24 cellular contexts compared by ENCODE assay signal in genomic region chr13:36796052-36796451, GRCh38.
"Had no signal": no experiment of that assay in that cellular context is flagged by ENCODE, and none has a peak within 500 bp of the region (broad histone marks: within the 10 kb centered on the region; RNA-seq: fewer than 3 reads in every experiment).

No MANE protein-coding gene starts in this region.

- H3K9me3 ChIP-seq: breast epithelium, mucosa of descending colon, right lobe of liver, testis, transverse colon had no signal

- H3K27me3 Mint-ChIP-seq: progenitor cell of endocrine pancreas had no signal

- FAIRE-seq: keratinocyte had no signal

- DNase-seq: activated CD4-positive, alpha-beta T cell treated with anti-CD3 and anti-CD28 coated beads for 1 hour; activated CD4-positive, alpha-beta T cell treated with anti-CD3 and anti-CD28 coated beads, Interleukin-2, amount 50 U/mL, for 1 hour; activated CD8-positive, alpha-beta T cell treated with anti-CD3 and anti-CD28 coated beads for 36 hours; activated gamma-delta T cell treated with Interleukin-2 at 50 U/mL for 16 hours; activated naive CD4-positive, alpha-beta T cell treated with anti-CD3 and anti-CD28 coated beads, Interleukin-2, amount 50 U/mL, for 16 hours; activated T-cell treated with anti-CD3 and anti-CD28 coated beads, Interleukin-2, amount 50 U/mL, for 4 hours; amygdala; central memory CD4-positive, alpha-beta T cell; foreskin keratinocyte; left cardiac atrium; left ventricle myocardium superior; mucosa of descending colon; right lobe of liver; stimulated activated CD4-positive, alpha-beta T cell treated with anti-CD3 and anti-CD28 coated beads, Interleukin-2, amount 100 ng/mL, for 48 hours; stimulated activated naive CD4-positive, alpha-beta T cell treated with Interleukin-2 at 50 U/mL for 16 hours; T-helper 2 cell; testis; transverse colon had no signal

- H3K9me3 Mint-ChIP-seq: activated CD8-positive, alpha-beta T cell treated with anti-CD3 and anti-CD28 coated beads for 36 hours; activated T-cell treated with anti-CD3 and anti-CD28 coated beads, Interleukin-2, amount 50 U/mL, for 4 hours; activated T-helper 17 cell treated with anti-CD3 and anti-CD28 coated beads, Interleukin-2, amount 50 U/mL, for 72 hours; nephron had no signal

- ATAC-seq: activated CD8-positive, alpha-beta T cell treated with anti-CD3 and anti-CD28 coated beads for 36 hours; activated T-cell treated with anti-CD3 and anti-CD28 coated beads, Interleukin-2, amount 50 U/mL, for 4 hours; activated T-helper 17 cell treated with anti-CD3 and anti-CD28 coated beads, Interleukin-2, amount 50 U/mL, for 72 hours; esophagus mucosa; foreskin keratinocyte; left cardiac atrium; left ventricle myocardium superior; mucosa of descending colon; right lobe of liver had no signal

- H3K36me3 ChIP-seq: breast epithelium, right lobe of liver, transverse colon had no signal

- H3K4me3 Mint-ChIP-seq: activated CD8-positive, alpha-beta T cell treated with anti-CD3 and anti-CD28 coated beads for 36 hours; activated T-cell treated with anti-CD3 and anti-CD28 coated beads, Interleukin-2, amount 50 U/mL, for 4 hours; activated T-helper 17 cell treated with anti-CD3 and anti-CD28 coated beads, Interleukin-2, amount 50 U/mL, for 72 hours; nephron had no signal

- H3K4me1 Mint-ChIP-seq: activated T-helper 17 cell treated with anti-CD3 and anti-CD28 coated beads, Interleukin-2, amount 50 U/mL, for 72 hours; nephron had no signal

- H3K27ac Mint-ChIP-seq: activated CD8-positive, alpha-beta T cell treated with anti-CD3 and anti-CD28 coated beads for 36 hours; activated T-helper 17 cell treated with anti-CD3 and anti-CD28 coated beads, Interleukin-2, amount 50 U/mL, for 72 hours; nephron; progenitor cell of endocrine pancreas had no signal

- H3K27me3 ChIP-seq: breast epithelium, foreskin keratinocyte, right lobe of liver, testis, transverse colon had no signal

- H3K4me3 ChIP-seq: breast epithelium, mucosa of descending colon, right lobe of liver, testis, transverse colon had no signal

- H3K4me1 ChIP-seq: breast epithelium, foreskin keratinocyte, right lobe of liver, testis, transverse colon had no signal

- H3K27ac ChIP-seq: breast epithelium, foreskin keratinocyte, right lobe of liver, testis, transverse colon had no signal
